Comparison of ENCODE assay signal across 17 cellular contexts in genomic region chr4:47930971-47931804, GRCh38. TPM values are rescaled to one million over a fixed set of nuclear protein-coding genes. Genes with fewer than 3 reads are reported as not detected.
A peak's percentile ranks its signal among the peaks of the same experiment; 100 is the strongest.
DNase-seq lines count a peak whose midpoint lies in the region; TF ChIP-seq lines count a peak whose summit lies in the region.
"Had no signal": no experiment of that assay in that cellular context is flagged by ENCODE, and none has a peak within 500 bp of the region (broad histone marks: within the 10 kb centered on the region; RNA-seq: fewer than 3 reads in every experiment).

No MANE protein-coding gene starts in this region.

- no peaks in the 10 kb centered on the region for H3K9me3 Mint-ChIP-seq in activated naive CD4-positive, alpha-beta T cell treated with anti-CD3 and anti-CD28 coated beads for 36 hours
- no peaks in the 10 kb centered on the region for H3K9me3 Mint-ChIP-seq in immature natural killer cell
- H3K9me3 Mint-ChIP-seq: activated T-helper 17 cell treated with anti-CD3 and anti-CD28 coated beads, Interleukin-2, amount 50 U/mL, for 72 hours; central memory CD8-positive, alpha-beta T cell; nephron progenitor cell had no signal

- TF ChIP-seq RAD21 in SK-N-SH (IDR thresholded peaks at IDR 0.05; ENCODE audit: low read length), result no peak

- H3K27ac Mint-ChIP-seq in activated naive CD4-positive, alpha-beta T cell treated with anti-CD3 and anti-CD28 coated beads for 36 hours, result no peak overlapping the region
- H3K27ac Mint-ChIP-seq in immature natural killer cell, result no peak overlapping the region
- H3K27ac Mint-ChIP-seq: activated T-helper 17 cell treated with anti-CD3 and anti-CD28 coated beads, Interleukin-2, amount 50 U/mL, for 72 hours; nephron progenitor cell had no signal

- POLR2A ChIA-PET in SK-N-SH (lab: Yijun Ruan, JAX), result no interaction called here

- H2AFZ ChIP-seq in SK-N-SH (ENCODE audit: low read depth), result peak overlapping the region; percentile 7; the same call in 1 of the 2 replicates

- WGBS in SK-N-SH (ENCODE audit: low lambda C conversion rate), result 3% methylated on average over 2 of the region's 2 CpGs

- no peak for TF ChIP-seq CTCF in SK-N-SH (IDR thresholded peaks at IDR 0.05)

- no peaks in the 10 kb centered on the region for H3K36me3 Mint-ChIP-seq in activated naive CD4-positive, alpha-beta T cell treated with anti-CD3 and anti-CD28 coated beads for 36 hours (ENCODE audit: low read depth)
- H3K36me3 Mint-ChIP-seq in immature natural killer cell, result no peaks in the 10 kb centered on the region

- no peak overlapping the region for H3K9ac ChIP-seq in SK-N-SH

- no peaks in the 10 kb centered on the region for H3K9me2 ChIP-seq in SK-N-SH

- intact Hi-C loops in activated naive CD4-positive, alpha-beta T cell treated with anti-CD3 and anti-CD28 coated beads for 36 hours (cut with micrococcal nuclease), result loop anchor here (5.0 to 10.0 kb wide), 2 partner anchors 439 to 1086 kb away; no protein-coding TSS in a partner anchor

- H3K4me2 ChIP-seq in SK-N-SH, result peak overlapping the region; percentile 62

- no peaks in the 10 kb centered on the region for H3K79me2 ChIP-seq in SK-N-SH (ENCODE audit: insufficient read depth)

- no peaks in the 10 kb centered on the region for H4K20me1 ChIP-seq in SK-N-SH (ENCODE audit: insufficient read depth)

- TF ChIP-seq EP300 in SK-N-SH (IDR thresholded peaks at IDR 0.05; ENCODE audit: borderline replicate concordance in 1 of 2, low read depth in 1 of 2, low read length in 1 of 2), result peak; percentile 34 to 74; a peak in 1 of 4 replicates

- H3K27me3 ChIP-seq in SK-N-SH (ENCODE audit: insufficient read depth), result no peaks in the 10 kb centered on the region
- no peaks in the 10 kb centered on the region for H3K27me3 ChIP-seq in effector memory CD4-positive, alpha-beta T cell (replicated peaks; ENCODE audit: control insufficient read depth, insufficient read depth, low read length, poor library complexity, severe bottlenecking)
- H3K27me3 ChIP-seq: esophagus muscularis mucosa, tibial nerve had no signal

- peaks cover 8% of the 10 kb centered on the region for H3K4me1 Mint-ChIP-seq in activated naive CD4-positive, alpha-beta T cell treated with anti-CD3 and anti-CD28 coated beads for 36 hours (ENCODE audit: low read depth)
- H3K4me1 Mint-ChIP-seq in immature natural killer cell, result peaks cover 5 to 8% of the 10 kb centered on the region in 2 donors

- CTCF ChIA-PET in SK-N-SH (lab: Yijun Ruan, JAX), result interaction anchor here (0.9 to 7.8 kb wide), 9 partner anchors 18 to 268 kb away, joined by 3 to 73 read pairs (median 4); partner anchors contain the start of gene CORIN
- CTCF ChIA-PET in activated naive CD4-positive, alpha-beta T cell treated with anti-CD3 and anti-CD28 coated beads for 36 hours (lab: Charles Lee), result interaction anchor here (0.6 to 5.2 kb wide), 10 partner anchors 9 to 263 kb away, joined by 3 to 29 read pairs (median 4); no protein-coding TSS in a partner anchor

- H3K36me3 ChIP-seq in SK-N-SH (replicated peaks in 1 of 2; ENCODE audit: control insufficient read depth in 1 of 2, insufficient read depth in 2 of 2, low read length in 1 of 2), result no peaks in the 10 kb centered on the region
- no peaks in the 10 kb centered on the region for H3K36me3 ChIP-seq in effector memory CD4-positive, alpha-beta T cell (ENCODE audit: control insufficient read depth, insufficient read depth, low read length)
- H3K36me3 ChIP-seq: esophagus muscularis mucosa, tibial nerve had no signal

- no peak overlapping the region for H3K4me3 Mint-ChIP-seq in activated naive CD4-positive, alpha-beta T cell treated with anti-CD3 and anti-CD28 coated beads for 36 hours
- no peak overlapping the region for H3K4me3 Mint-ChIP-seq in immature natural killer cell
- H3K4me3 Mint-ChIP-seq: activated T-helper 17 cell treated with anti-CD3 and anti-CD28 coated beads, Interleukin-2, amount 50 U/mL, for 72 hours; central memory CD8-positive, alpha-beta T cell; nephron progenitor cell had no signal

- DNase-seq in ELR (ENCODE audit: low read depth) (peak; percentile 52), SK-N-SH (peak; percentile 26), fibroblast of peridontal ligament (ENCODE audit: extremely low read depth) (peak; percentile 90), pons (ENCODE audit: low spot score) (peak; percentile 9), NCI-H526 treated with DMSO at 0.1 percent for 48 hours (lab: John Stamatoyannopoulos, UW) (no peak), immature natural killer cell (no peak)
- no peak for DNase-seq in effector memory CD4-positive, alpha-beta T cell
- no peak for DNase-seq in activated naive CD4-positive, alpha-beta T cell treated with anti-CD3 and anti-CD28 coated beads for 36 hours
- DNase-seq: activated CD4-positive, alpha-beta T cell treated with anti-CD3 and anti-CD28 coated beads for 48 hours; nephron progenitor cell; T-helper 1 cell had no signal

- peaks cover 7% of the 10 kb centered on the region for H3K27me3 Mint-ChIP-seq in activated naive CD4-positive, alpha-beta T cell treated with anti-CD3 and anti-CD28 coated beads for 36 hours (ENCODE audit: low read depth)
- H3K27me3 Mint-ChIP-seq in immature natural killer cell (ENCODE audit: low read depth in 3 of 3), result peaks cover 3 to 6% (median 4%) of the 10 kb centered on the region in 3 donors
- H3K27me3 Mint-ChIP-seq: activated T-helper 17 cell treated with anti-CD3 and anti-CD28 coated beads, Interleukin-2, amount 50 U/mL, for 72 hours had no signal

- H3K4me3 ChIP-seq in SK-N-SH (ENCODE audit: low read depth in 2 of 2, low read length in 1 of 2), result no peak overlapping the region
- H3K4me3 ChIP-seq in effector memory CD4-positive, alpha-beta T cell (ENCODE audit: insufficient read depth, low read depth, low read length, poor library complexity, severe bottlenecking), result no peak overlapping the region
- H3K4me3 ChIP-seq: esophagus muscularis mucosa, GM12878, skin epidermis, tibial nerve had no signal

- peaks cover 10% of the 10 kb centered on the region for H3F3A ChIP-seq in SK-N-SH (replicated peaks; ENCODE audit: insufficient read depth)

- no peaks in the 10 kb centered on the region for H3K9me3 ChIP-seq in SK-N-SH
- H3K9me3 ChIP-seq in effector memory CD4-positive, alpha-beta T cell (ENCODE audit: control insufficient read depth, low read length), result no peaks in the 10 kb centered on the region
- H3K9me3 ChIP-seq: esophagus muscularis mucosa, tibial nerve had no signal

- H3K27ac ChIP-seq in SK-N-SH (ENCODE audit: low read depth in 2 of 2, low read length in 1 of 2), result peak overlapping the region; percentile 58 to 63
- no peak overlapping the region for H3K27ac ChIP-seq in effector memory CD4-positive, alpha-beta T cell (ENCODE audit: insufficient read depth, low read length, poor library complexity, severe bottlenecking)
- H3K27ac ChIP-seq: esophagus muscularis mucosa had no signal

- peaks cover 11 to 15% of the 10 kb centered on the region in 2 experiments for H3K4me1 ChIP-seq in SK-N-SH (ENCODE audit: control insufficient read depth in 1 of 2, insufficient read depth in 2 of 2, low read depth in 1 of 2, low read length in 1 of 2)
- H3K4me1 ChIP-seq in effector memory CD4-positive, alpha-beta T cell (ENCODE audit: control insufficient read depth, insufficient read depth, low read length, poor library complexity, severe bottlenecking), result no peaks in the 10 kb centered on the region

TF ChIP-seq in SK-N-SH, 30 proteins besides CTCF, POLR2A, EP300 and RAD21 (continues in another document):
- TF ChIP-seq EZH2phosphoT487 (IDR thresholded peaks at IDR 0.05; ENCODE audit: borderline replicate concordance, low read depth), result no peak
- TF ChIP-seq USF2 (IDR thresholded peaks at IDR 0.05; ENCODE audit: borderline replicate concordance, low read depth, low read length), result no peak
- TF ChIP-seq, protein P1, sequence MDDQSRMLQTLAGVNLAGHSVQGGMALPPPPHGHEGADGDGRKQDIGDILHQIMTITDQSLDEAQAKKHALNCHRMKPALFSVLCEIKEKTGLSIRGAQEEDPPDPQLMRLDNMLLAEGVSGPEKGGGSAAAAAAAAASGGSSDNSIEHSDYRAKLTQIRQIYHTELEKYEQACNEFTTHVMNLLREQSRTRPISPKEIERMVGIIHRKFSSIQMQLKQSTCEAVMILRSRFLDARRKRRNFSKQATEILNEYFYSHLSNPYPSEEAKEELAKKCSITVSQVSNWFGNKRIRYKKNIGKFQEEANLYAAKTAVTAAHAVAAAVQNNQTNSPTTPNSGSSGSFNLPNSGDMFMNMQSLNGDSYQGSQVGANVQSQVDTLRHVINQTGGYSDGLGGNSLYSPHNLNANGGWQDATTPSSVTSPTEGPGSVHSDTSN (IDR thresholded peaks at IDR 0.05), result peak; percentile 76
- TF ChIP-seq RXRA (IDR thresholded peaks at IDR 0.05; ENCODE audit: borderline replicate concordance, low read depth), result peak; percentile 45; the same call in 1 of the 2 replicates
- TF ChIP-seq RCOR1 (IDR thresholded peaks at IDR 0.05; ENCODE audit: low read length), result no peak
- TF ChIP-seq ELF1 (IDR thresholded peaks at IDR 0.05), result no peak
- TF ChIP-seq SIN3A (IDR thresholded peaks at IDR 0.05; ENCODE audit: borderline replicate concordance, low read depth, low read length), result no peak
- peak; percentile 62; the same call in 1 of the 2 replicates for TF ChIP-seq FOSL2 (IDR thresholded peaks at IDR 0.05; ENCODE audit: borderline replicate concordance, low read depth)
- peak; percentile 83 for TF ChIP-seq TCF12 (IDR thresholded peaks at IDR 0.05)
- TF ChIP-seq JUND (IDR thresholded peaks at IDR 0.05), result peak; percentile 65
- no peak for TF ChIP-seq GATA2 (CRISPR knock-in tag; IDR thresholded peaks at IDR 0.05)
- TF ChIP-seq YY1 (IDR thresholded peaks at IDR 0.05; ENCODE audit: low read depth), result no peak

RNA-seq across cellular contexts. Expression of gene NFXL1, which starts 16.8 kb away (rescaled TPM):
- 9.0 and 12.5 TPM in 2 replicates for polyA plus RNA-seq in SK-N-SH (2012; rRNA removed)
- 8.7 and 9.3 TPM in 2 replicates for polyA plus RNA-seq in SK-N-SH (2012; cell fraction: cytosol; rRNA removed)
- 16.5 and 31.1 TPM in 2 replicates for polyA plus RNA-seq in SK-N-SH (2012; cell fraction: nucleus; rRNA removed)
- total RNA-seq in activated naive CD4-positive, alpha-beta T cell treated with anti-CD3 and anti-CD28 coated beads for 36 hours, result 10 to 100 TPM; 10.4 to 11.4 TPM
- polyA plus RNA-seq in immature natural killer cell, result 1 to 10 TPM; 1.7 to 6.4 (median 5.4) TPM

Comparison
In these comparisons a context has a peak if more than half of its experiments do, and no peak if none do; other contexts are left out.
1. DNase-seq: peak in ELR (single experiment), SK-N-SH (single experiment), fibroblast of peridontal ligament (single experiment) and pons (single experiment); none in effector memory CD4-positive, alpha-beta T cell (0 of 3), activated naive CD4-positive, alpha-beta T cell treated with anti-CD3 and anti-CD28 coated beads for 36 hours (single experiment), NCI-H526 treated with DMSO at 0.1 percent for 48 hours (single experiment) and immature natural killer cell (0 of 3).